In genomic region chr16:22267764-22268163, GRCh38 we compare ENCODE assay signal across 13 cellular contexts.
"Had no signal": no experiment of that assay in that cellular context is flagged by ENCODE, and none has a peak within 500 bp of the region (broad histone marks: within the 10 kb centered on the region; RNA-seq: fewer than 3 reads in every experiment).

No MANE protein-coding gene starts in this region.

- H3K27ac Mint-ChIP-seq: activated naive CD4-positive, alpha-beta T cell treated with anti-CD3 and anti-CD28 coated beads for 36 hours; activated T-helper 2 cell treated with anti-CD3 and anti-CD28 coated beads, Interferon-gamma antibody, Interleukin-2, Interleukin-4, amounts not matched to agents 10 μg/mL and 5 μg/mL and 100 μg/mL, durations not matched to agents 14 hours and 24 hours and 36 hours; natural killer cell; stimulated activated naive B cell treated with anti-CD40 and anti-IgM and Interleukin-4, amounts not matched to agents 10 μg/mL and 1 μg/mL and 100 μg/mL, for 72 hours; T-helper 2 cell treated with Interferon-gamma antibody and Interleukin-4, amounts not matched to agents 5 μg/mL and 100 μg/mL, for 36 hours had no signal

- H3K9me3 Mint-ChIP-seq: activated naive CD4-positive, alpha-beta T cell treated with anti-CD3 and anti-CD28 coated beads for 36 hours; activated T-helper 2 cell treated with anti-CD3 and anti-CD28 coated beads, Interferon-gamma antibody, Interleukin-2, Interleukin-4, amounts not matched to agents 10 μg/mL and 5 μg/mL and 100 μg/mL, durations not matched to agents 14 hours and 24 hours and 36 hours; natural killer cell; stimulated activated naive B cell treated with anti-CD40 and anti-IgM and Interleukin-4, amounts not matched to agents 10 μg/mL and 1 μg/mL and 100 μg/mL, for 72 hours; T-helper 2 cell treated with Interferon-gamma antibody and Interleukin-4, amounts not matched to agents 5 μg/mL and 100 μg/mL, for 36 hours had no signal

- DNase-seq: activated CD4-positive, alpha-beta T cell treated with anti-CD3 and anti-CD28 coated beads, Interleukin-2, amount 50 U/mL, for 4 hours; activated naive CD4-positive, alpha-beta T cell treated with anti-CD3 and anti-CD28 coated beads for 36 hours; activated T-cell treated with anti-CD3 and anti-CD28 coated beads, Interleukin-2, amount 50 U/mL, for 1 hour; adrenal gland; colonic mucosa; hippocampal formation; left lung; natural killer cell; stimulated activated CD4-positive, alpha-beta T cell treated with anti-CD3 and anti-CD28 coated beads, Interleukin-2, amount 100 ng/mL, for 48 hours; stimulated activated naive B cell treated with anti-CD40 and anti-IgM and Interleukin-4, amounts not matched to agents 10 μg/mL and 1 μg/mL and 100 μg/mL, for 72 hours; thyroid gland had no signal

- ATAC-seq: left lung; natural killer cell; stimulated activated naive B cell treated with anti-CD40 and anti-IgM and Interleukin-4, amounts not matched to agents 10 μg/mL and 1 μg/mL and 100 μg/mL, for 72 hours had no signal

- H3K4me3 Mint-ChIP-seq: activated naive CD4-positive, alpha-beta T cell treated with anti-CD3 and anti-CD28 coated beads for 36 hours; natural killer cell; stimulated activated naive B cell treated with anti-CD40 and anti-IgM and Interleukin-4, amounts not matched to agents 10 μg/mL and 1 μg/mL and 100 μg/mL, for 72 hours; T-helper 2 cell treated with Interferon-gamma antibody and Interleukin-4, amounts not matched to agents 5 μg/mL and 100 μg/mL, for 36 hours had no signal

- H3K27me3 Mint-ChIP-seq: stimulated activated naive B cell treated with anti-CD40 and anti-IgM and Interleukin-4, amounts not matched to agents 10 μg/mL and 1 μg/mL and 100 μg/mL, for 72 hours had no signal
